ENCODE assay signal across 1 cellular context in the genomic region with DNA sequence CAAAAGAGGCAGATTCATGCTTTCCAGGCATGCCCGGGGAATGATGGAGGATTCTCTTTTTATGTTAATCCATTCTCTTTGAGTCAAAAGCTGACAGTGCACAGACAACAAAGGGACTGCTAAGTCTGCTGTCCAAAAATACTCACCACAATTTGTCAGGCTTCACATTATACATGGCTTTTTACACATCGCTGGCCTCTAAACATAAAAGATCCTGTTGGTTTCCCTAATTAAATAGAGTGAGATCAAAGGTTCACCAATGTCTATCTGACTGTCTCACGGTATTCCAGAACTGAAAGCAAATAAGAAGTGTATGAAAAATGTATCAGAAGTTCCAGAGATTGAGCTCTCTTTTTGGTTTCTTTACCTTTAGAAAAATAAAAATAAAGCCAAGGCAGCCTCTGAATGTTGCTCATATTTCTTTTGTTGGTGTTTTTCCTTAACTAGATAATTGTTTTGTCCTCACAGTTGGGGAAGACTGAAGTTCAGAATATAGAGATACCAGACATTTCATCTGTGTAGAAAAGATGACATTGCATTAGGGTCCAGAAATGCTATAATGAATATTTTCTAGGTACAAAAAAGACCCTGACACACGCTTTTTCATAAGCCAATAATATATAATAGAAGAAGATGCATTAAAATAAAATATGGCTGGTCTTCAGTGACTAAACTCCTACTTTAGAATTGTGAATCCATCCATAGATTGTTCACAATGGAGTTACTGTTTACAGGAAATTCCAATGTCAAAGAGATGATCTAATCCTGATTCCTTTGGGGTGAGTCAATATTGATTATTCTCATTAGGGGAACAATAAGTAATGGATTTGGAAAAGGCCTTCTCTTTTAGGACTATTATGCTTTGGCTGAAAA.
TF ChIP-seq lines count a peak whose summit lies in the region.

No MANE protein-coding gene starts in this region.

TF ChIP-seq in HepG2, 621 proteins besides CTCF, POLR2A, EP300 and RAD21 (continued from another document and continues in another):
- TF ChIP-seq, protein P1, sequence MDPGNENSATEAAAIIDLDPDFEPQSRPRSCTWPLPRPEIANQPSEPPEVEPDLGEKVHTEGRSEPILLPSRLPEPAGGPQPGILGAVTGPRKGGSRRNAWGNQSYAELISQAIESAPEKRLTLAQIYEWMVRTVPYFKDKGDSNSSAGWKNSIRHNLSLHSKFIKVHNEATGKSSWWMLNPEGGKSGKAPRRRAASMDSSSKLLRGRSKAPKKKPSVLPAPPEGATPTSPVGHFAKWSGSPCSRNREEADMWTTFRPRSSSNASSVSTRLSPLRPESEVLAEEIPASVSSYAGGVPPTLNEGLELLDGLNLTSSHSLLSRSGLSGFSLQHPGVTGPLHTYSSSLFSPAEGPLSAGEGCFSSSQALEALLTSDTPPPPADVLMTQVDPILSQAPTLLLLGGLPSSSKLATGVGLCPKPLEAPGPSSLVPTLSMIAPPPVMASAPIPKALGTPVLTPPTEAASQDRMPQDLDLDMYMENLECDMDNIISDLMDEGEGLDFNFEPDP (CRISPR knock-in tag; conservative IDR thresholded peaks at IDR 0.05), result no peak
- TF ChIP-seq, protein P2, sequence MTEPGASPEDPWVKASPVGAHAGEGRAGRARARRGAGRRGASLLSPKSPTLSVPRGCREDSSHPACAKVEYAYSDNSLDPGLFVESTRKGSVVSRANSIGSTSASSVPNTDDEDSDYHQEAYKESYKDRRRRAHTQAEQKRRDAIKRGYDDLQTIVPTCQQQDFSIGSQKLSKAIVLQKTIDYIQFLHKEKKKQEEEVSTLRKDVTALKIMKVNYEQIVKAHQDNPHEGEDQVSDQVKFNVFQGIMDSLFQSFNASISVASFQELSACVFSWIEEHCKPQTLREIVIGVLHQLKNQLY (CRISPR knock-in tag; IDR thresholded peaks at IDR 0.05), result peak; percentile 93
- peak; percentile 65 for TF ChIP-seq HNF4G (IDR thresholded peaks at IDR 0.05; ENCODE audit: borderline replicate concordance, low read depth, low read length)
- TF ChIP-seq HNF4G (CRISPR knock-in tag; IDR thresholded peaks at IDR 0.05; ENCODE audit: borderline replicate concordance, low read depth), result no peak
- TF ChIP-seq ZNF562 (CRISPR knock-in tag; IDR thresholded peaks at IDR 0.05; ENCODE audit: borderline replicate concordance), result no peak
- no peak for TF ChIP-seq ZNF724P (CRISPR knock-in tag; IDR thresholded peaks at IDR 0.05; ENCODE audit: borderline replicate concordance)
- TF ChIP-seq SOX5 (CRISPR knock-in tag; IDR thresholded peaks at IDR 0.05; ENCODE audit: borderline replicate concordance), result peak; percentile 97
- no peak for TF ChIP-seq SPEN (CRISPR knock-in tag; IDR thresholded peaks at IDR 0.05; ENCODE audit: low read depth)
- peak; percentile 17 for TF ChIP-seq ZSCAN9 (CRISPR knock-in tag; IDR thresholded peaks at IDR 0.05; ENCODE audit: borderline replicate concordance)
- no peak for TF ChIP-seq ZNF619 (CRISPR knock-in tag; IDR thresholded peaks at IDR 0.05)
- peak; percentile 79 for TF ChIP-seq MED1 (CRISPR knock-in tag; IDR thresholded peaks at IDR 0.05)
- peak; percentile 51; the same call in 1 of the 2 replicates for TF ChIP-seq ZNF331 (CRISPR knock-in tag; IDR thresholded peaks at IDR 0.05)
- peak; percentile 18; the same call in 1 of the 2 replicates for TF ChIP-seq STAG1 (CRISPR knock-in tag; IDR thresholded peaks at IDR 0.05)
- TF ChIP-seq KDM6A (CRISPR knock-in tag; IDR thresholded peaks at IDR 0.05; ENCODE audit: low read depth), result peak; percentile 75
- no peak for TF ChIP-seq ZSCAN25 (CRISPR knock-in tag; IDR thresholded peaks at IDR 0.05)
- no peak for TF ChIP-seq ZNF577 (CRISPR knock-in tag; IDR thresholded peaks at IDR 0.05; ENCODE audit: borderline replicate concordance, low read depth)
- peak; percentile 93 for TF ChIP-seq NFIC (IDR thresholded peaks at IDR 0.05; ENCODE audit: low read length)
- no peak for TF ChIP-seq U2AF1 (optimal IDR thresholded peaks at IDR 0.05; ENCODE audit: low read depth, low read length)
- TF ChIP-seq ZNF446 (CRISPR knock-in tag; IDR thresholded peaks at IDR 0.05), result no peak
- TF ChIP-seq NBN (conservative IDR thresholded peaks at IDR 0.05), result no peak
- TF ChIP-seq ZMYM3 (CRISPR knock-in tag; IDR thresholded peaks at IDR 0.05), result no peak
- no peak for TF ChIP-seq CCDC6 (CRISPR knock-in tag; IDR thresholded peaks at IDR 0.05)
- peak; percentile 24 for TF ChIP-seq THAP11 (CRISPR knock-in tag; IDR thresholded peaks at IDR 0.05)
- TF ChIP-seq MEIS2 (CRISPR knock-in tag; IDR thresholded peaks at IDR 0.05), result peak; percentile 85
- TF ChIP-seq, protein P3, sequence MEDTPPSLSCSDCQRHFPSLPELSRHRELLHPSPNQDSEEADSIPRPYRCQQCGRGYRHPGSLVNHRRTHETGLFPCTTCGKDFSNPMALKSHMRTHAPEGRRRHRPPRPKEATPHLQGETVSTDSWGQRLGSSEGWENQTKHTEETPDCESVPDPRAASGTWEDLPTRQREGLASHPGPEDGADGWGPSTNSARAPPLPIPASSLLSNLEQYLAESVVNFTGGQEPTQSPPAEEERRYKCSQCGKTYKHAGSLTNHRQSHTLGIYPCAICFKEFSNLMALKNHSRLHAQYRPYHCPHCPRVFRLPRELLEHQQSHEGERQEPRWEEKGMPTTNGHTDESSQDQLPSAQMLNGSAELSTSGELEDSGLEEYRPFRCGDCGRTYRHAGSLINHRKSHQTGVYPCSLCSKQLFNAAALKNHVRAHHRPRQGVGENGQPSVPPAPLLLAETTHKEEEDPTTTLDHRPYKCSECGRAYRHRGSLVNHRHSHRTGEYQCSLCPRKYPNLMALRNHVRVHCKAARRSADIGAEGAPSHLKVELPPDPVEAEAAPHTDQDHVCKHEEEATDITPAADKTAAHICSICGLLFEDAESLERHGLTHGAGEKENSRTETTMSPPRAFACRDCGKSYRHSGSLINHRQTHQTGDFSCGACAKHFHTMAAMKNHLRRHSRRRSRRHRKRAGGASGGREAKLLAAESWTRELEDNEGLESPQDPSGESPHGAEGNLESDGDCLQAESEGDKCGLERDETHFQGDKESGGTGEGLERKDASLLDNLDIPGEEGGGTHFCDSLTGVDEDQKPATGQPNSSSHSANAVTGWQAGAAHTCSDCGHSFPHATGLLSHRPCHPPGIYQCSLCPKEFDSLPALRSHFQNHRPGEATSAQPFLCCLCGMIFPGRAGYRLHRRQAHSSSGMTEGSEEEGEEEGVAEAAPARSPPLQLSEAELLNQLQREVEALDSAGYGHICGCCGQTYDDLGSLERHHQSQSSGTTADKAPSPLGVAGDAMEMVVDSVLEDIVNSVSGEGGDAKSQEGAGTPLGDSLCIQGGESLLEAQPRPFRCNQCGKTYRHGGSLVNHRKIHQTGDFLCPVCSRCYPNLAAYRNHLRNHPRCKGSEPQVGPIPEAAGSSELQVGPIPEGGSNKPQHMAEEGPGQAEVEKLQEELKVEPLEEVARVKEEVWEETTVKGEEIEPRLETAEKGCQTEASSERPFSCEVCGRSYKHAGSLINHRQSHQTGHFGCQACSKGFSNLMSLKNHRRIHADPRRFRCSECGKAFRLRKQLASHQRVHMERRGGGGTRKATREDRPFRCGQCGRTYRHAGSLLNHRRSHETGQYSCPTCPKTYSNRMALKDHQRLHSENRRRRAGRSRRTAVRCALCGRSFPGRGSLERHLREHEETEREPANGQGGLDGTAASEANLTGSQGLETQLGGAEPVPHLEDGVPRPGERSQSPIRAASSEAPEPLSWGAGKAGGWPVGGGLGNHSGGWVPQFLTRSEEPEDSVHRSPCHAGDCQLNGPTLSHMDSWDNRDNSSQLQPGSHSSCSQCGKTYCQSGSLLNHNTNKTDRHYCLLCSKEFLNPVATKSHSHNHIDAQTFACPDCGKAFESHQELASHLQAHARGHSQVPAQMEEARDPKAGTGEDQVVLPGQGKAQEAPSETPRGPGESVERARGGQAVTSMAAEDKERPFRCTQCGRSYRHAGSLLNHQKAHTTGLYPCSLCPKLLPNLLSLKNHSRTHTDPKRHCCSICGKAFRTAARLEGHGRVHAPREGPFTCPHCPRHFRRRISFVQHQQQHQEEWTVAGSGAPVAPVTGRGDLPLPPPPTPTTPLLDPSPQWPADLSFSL (CRISPR knock-in tag; IDR thresholded peaks at IDR 0.05), result no peak
- TF ChIP-seq, protein P4, sequence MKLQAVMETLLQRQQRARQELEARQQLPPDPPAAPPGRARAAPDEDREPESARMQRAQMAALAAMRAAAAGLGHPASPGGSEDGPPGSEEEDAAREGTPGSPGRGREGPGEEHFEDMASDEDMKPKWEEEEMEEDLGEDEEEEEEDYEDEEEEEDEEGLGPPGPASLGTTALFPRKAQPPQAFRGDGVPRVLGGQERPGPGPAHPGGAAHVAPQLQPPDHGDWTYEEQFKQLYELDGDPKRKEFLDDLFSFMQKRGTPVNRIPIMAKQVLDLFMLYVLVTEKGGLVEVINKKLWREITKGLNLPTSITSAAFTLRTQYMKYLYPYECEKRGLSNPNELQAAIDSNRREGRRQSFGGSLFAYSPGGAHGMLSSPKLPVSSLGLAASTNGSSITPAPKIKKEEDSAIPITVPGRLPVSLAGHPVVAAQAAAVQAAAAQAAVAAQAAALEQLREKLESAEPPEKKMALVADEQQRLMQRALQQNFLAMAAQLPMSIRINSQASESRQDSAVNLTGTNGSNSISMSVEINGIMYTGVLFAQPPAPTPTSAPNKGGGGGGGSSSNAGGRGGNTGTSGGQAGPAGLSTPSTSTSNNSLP (IDR thresholded peaks at IDR 0.05; ENCODE audit: low read depth, low read length), result peak; percentile 95
- peak; percentile 81 for TF ChIP-seq HNF4A (CRISPR knock-in tag; IDR thresholded peaks at IDR 0.05)
- TF ChIP-seq, protein P5, sequence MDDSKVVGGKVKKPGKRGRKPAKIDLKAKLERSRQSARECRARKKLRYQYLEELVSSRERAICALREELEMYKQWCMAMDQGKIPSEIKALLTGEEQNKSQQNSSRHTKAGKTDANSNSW (CRISPR knock-in tag; IDR thresholded peaks at IDR 0.05; ENCODE audit: borderline replicate concordance), result no peak
- TF ChIP-seq, protein P6, sequence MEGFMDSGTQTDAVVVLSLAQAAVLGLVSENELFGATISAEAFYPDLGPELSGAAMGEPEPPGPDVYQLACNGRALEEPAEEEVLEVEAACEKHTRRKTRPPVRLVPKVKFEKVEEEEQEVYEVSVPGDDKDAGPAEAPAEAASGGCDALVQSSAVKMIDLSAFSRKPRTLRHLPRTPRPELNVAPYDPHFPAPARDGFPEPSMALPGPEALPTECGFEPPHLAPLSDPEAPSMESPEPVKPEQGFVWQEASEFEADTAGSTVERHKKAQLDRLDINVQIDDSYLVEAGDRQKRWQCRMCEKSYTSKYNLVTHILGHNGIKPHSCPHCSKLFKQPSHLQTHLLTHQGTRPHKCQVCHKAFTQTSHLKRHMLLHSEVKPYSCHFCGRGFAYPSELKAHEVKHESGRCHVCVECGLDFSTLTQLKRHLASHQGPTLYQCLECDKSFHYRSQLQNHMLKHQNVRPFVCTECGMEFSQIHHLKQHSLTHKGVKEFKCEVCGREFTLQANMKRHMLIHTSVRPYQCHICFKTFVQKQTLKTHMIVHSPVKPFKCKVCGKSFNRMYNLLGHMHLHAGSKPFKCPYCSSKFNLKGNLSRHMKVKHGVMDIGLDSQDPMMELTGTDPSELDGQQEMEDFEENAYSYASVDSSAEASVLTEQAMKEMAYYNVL (CRISPR knock-in tag; IDR thresholded peaks at IDR 0.05; ENCODE audit: borderline replicate concordance), result 0 out of 2 replicates have a peak, but pooled peaks have one; percentile 49
- TF ChIP-seq ZNF788 (CRISPR knock-in tag; IDR thresholded peaks at IDR 0.05; ENCODE audit: borderline replicate concordance), result no peak
- peak; percentile 53; the same call in 1 of the 2 replicates for TF ChIP-seq SIX1 (CRISPR knock-in tag; IDR thresholded peaks at IDR 0.05; ENCODE audit: borderline replicate concordance)
- peak; percentile 37; the same call in 1 of the 2 replicates for TF ChIP-seq ZBTB20 (CRISPR knock-in tag; IDR thresholded peaks at IDR 0.05; ENCODE audit: borderline replicate concordance, low read depth)
- no peak for TF ChIP-seq CHD2 (IDR thresholded peaks at IDR 0.05; ENCODE audit: low read depth, low read length)
- TF ChIP-seq ZNF782 (CRISPR knock-in tag; IDR thresholded peaks at IDR 0.05; ENCODE audit: borderline replicate concordance), result no peak
- 0 out of 2 replicates have a peak, but pooled peaks have one; percentile 46 for TF ChIP-seq ATF1 (CRISPR knock-in tag; IDR thresholded peaks at IDR 0.05)
- TF ChIP-seq RFX3 (CRISPR knock-in tag; IDR thresholded peaks at IDR 0.05), result no peak
- TF ChIP-seq ZEB1 (IDR thresholded peaks at IDR 0.05; ENCODE audit: insufficient replicate concordance, low read depth), result no peak
- TF ChIP-seq ZKSCAN8 (CRISPR knock-in tag; IDR thresholded peaks at IDR 0.05; ENCODE audit: borderline replicate concordance), result peak; percentile 45; the same call in 1 of the 2 replicates
- TF ChIP-seq TBX3 (IDR thresholded peaks at IDR 0.05; ENCODE audit: borderline replicate concordance), result peak; percentile 93; the same call in 1 of the 2 replicates
- no peak for TF ChIP-seq ZBTB7A (CRISPR knock-in tag; IDR thresholded peaks at IDR 0.05)
- TF ChIP-seq NCOA2 (CRISPR knock-in tag; IDR thresholded peaks at IDR 0.05), result peak; percentile 91
- TF ChIP-seq, protein P7, sequence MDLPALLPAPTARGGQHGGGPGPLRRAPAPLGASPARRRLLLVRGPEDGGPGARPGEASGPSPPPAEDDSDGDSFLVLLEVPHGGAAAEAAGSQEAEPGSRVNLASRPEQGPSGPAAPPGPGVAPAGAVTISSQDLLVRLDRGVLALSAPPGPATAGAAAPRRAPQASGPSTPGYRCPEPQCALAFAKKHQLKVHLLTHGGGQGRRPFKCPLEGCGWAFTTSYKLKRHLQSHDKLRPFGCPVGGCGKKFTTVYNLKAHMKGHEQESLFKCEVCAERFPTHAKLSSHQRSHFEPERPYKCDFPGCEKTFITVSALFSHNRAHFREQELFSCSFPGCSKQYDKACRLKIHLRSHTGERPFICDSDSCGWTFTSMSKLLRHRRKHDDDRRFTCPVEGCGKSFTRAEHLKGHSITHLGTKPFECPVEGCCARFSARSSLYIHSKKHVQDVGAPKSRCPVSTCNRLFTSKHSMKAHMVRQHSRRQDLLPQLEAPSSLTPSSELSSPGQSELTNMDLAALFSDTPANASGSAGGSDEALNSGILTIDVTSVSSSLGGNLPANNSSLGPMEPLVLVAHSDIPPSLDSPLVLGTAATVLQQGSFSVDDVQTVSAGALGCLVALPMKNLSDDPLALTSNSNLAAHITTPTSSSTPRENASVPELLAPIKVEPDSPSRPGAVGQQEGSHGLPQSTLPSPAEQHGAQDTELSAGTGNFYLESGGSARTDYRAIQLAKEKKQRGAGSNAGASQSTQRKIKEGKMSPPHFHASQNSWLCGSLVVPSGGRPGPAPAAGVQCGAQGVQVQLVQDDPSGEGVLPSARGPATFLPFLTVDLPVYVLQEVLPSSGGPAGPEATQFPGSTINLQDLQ (CRISPR knock-in tag; IDR thresholded peaks at IDR 0.05), result no peak
- TF ChIP-seq ZNF766 (CRISPR knock-in tag; IDR thresholded peaks at IDR 0.05; ENCODE audit: borderline replicate concordance), result no peak
- no peak for TF ChIP-seq PRPF4 (IDR thresholded peaks at IDR 0.05; ENCODE audit: low read depth, low read length, poor library complexity, severe bottlenecking)
- TF ChIP-seq GATAD1 (CRISPR knock-in tag; IDR thresholded peaks at IDR 0.05), result 0 out of 2 replicates have a peak, but pooled peaks have one; percentile 10
- TF ChIP-seq HNRNPK (IDR thresholded peaks at IDR 0.05; ENCODE audit: low read depth, low read length, poor library complexity, severe bottlenecking), result no peak
